1 cellular context compared by ENCODE assay signal in genomic region chr16:3868556-3868955, GRCh38.
TF ChIP-seq lines count a peak whose summit lies in the region.

No MANE protein-coding gene starts in this region.

TF ChIP-seq in GM23338, 12 proteins besides CTCF, POLR2A, EP300 and RAD21:
- TF ChIP-seq ZNF462 (CRISPR knock-in tag; IDR thresholded peaks at IDR 0.05) (no peak), JUNB (IDR thresholded peaks at IDR 0.05; ENCODE audit: unreplicated experiment) (no peak), ZNF331 (CRISPR knock-in tag; IDR thresholded peaks at IDR 0.05; ENCODE audit: low read depth) (no peak), STAT1 (IDR thresholded peaks at IDR 0.05; ENCODE audit: unreplicated experiment) (no peak), EZH2phosphoT487 (IDR thresholded peaks at IDR 0.05; ENCODE audit: unreplicated experiment) (no peak), POLR2AphosphoS5 (IDR thresholded peaks at IDR 0.05; ENCODE audit: low read depth) (no peak)
